32 cellular contexts compared by ENCODE assay signal in genomic region chr7:159103382-159104187, GRCh38. TPM values are rescaled to one million over a fixed set of nuclear protein-coding genes. Genes with fewer than 3 reads are reported as not detected.
DNase-seq lines count a peak whose midpoint lies in the region; ATAC-seq and TF ChIP-seq lines count a peak whose summit lies in the region.
"Had no signal": no experiment of that assay in that cellular context is flagged by ENCODE, and none has a peak within 500 bp of the region (broad histone marks: within the 10 kb centered on the region; RNA-seq: fewer than 3 reads in every experiment).

No MANE protein-coding gene starts in this region.

- TF ChIP-seq POLR2A in gastroesophageal sphincter (IDR thresholded peaks at IDR 0.05), result no peak

- DNase-seq in activated T-cell treated with anti-CD3 and anti-CD28 coated beads, Interleukin-2, amount 50 U/mL, for 24 hours, result peak; percentile 9
- DNase-seq in activated T-cell treated with anti-CD3 and anti-CD28 coated beads for 4 hours (no peak), osteoblast (ENCODE audit: insufficient read length, low spot score, missing footprints) (peak; percentile 71), thoracic aorta (ENCODE audit: low spot score) (no peak), NCI-H1694 (lab: John Stamatoyannopoulos, UW) (no peak), middle frontal gyrus (ENCODE audit: extremely low spot score, low spot score) (no peak)
- DNase-seq in central memory CD4-positive, alpha-beta T cell, result no peak
- DNase-seq: activated CD4-positive, alpha-beta T cell treated with anti-CD3 and anti-CD28 coated beads for 4 hours; esophagus squamous epithelium; foreskin melanocyte; hypothalamus; immature natural killer cell; KG1; naive thymus-derived CD4-positive, alpha-beta T cell; NCI-H2081; NCI-H774; stimulated activated CD4-positive, alpha-beta T cell treated with anti-CD3 and anti-CD28 coated beads, Interleukin-4, amount 100 ng/mL, for 4 hours; T-helper 2 cell; testis had no signal

- TF ChIP-seq EP300 in gastroesophageal sphincter (IDR thresholded peaks at IDR 0.05), result no peak

- H4K20me1 ChIP-seq in osteoblast (ENCODE audit: insufficient read depth, low read length), result no peaks in the 10 kb centered on the region

- no peak overlapping the region for H3K27ac Mint-ChIP-seq in activated T-cell treated with anti-CD3 and anti-CD28 coated beads, Interleukin-2, amount 50 U/mL, for 24 hours
- H3K27ac Mint-ChIP-seq: activated naive CD4-positive, alpha-beta T cell treated with anti-CD3 and anti-CD28 coated beads, Interleukin-2, amount 10 ng/mL, durations not matched to agents 7 days and 5 days; CD4-positive, alpha-beta T cell; dendritic cell treated with granulocyte-macrophage colony-stimulating factor and Interleukin-4, amounts not matched to agents 40 ng/mL and 50 ng/mL, for 4 days; mesothelial cell of epicardium; stimulated activated memory B cell treated with anti-CD40 and anti-IgM and Interleukin-4, amounts not matched to agents 10 μg/mL and 1 μg/mL and 100 μg/mL, for 72 hours had no signal

- H3K9me3 ChIP-seq in gastroesophageal sphincter (no peaks in the 10 kb centered on the region), osteoblast (ENCODE audit: low read depth, low read length) (no peaks in the 10 kb centered on the region), thoracic aorta (no peaks in the 10 kb centered on the region)
- H3K9me3 ChIP-seq: esophagus squamous epithelium, right lobe of liver, testis had no signal

- H3K27me3 Mint-ChIP-seq in activated T-cell treated with anti-CD3 and anti-CD28 coated beads, Interleukin-2, amount 50 U/mL, for 24 hours, result peaks cover 2% of the 10 kb centered on the region
- H3K27me3 Mint-ChIP-seq: dendritic cell treated with granulocyte-macrophage colony-stimulating factor and Interleukin-4, amounts not matched to agents 40 ng/mL and 50 ng/mL, for 4 days had no signal

- H3K36me3 Mint-ChIP-seq in activated T-cell treated with anti-CD3 and anti-CD28 coated beads, Interleukin-2, amount 50 U/mL, for 24 hours (ENCODE audit: low read depth), result no peaks in the 10 kb centered on the region
- H3K36me3 Mint-ChIP-seq: mesothelial cell of epicardium; stimulated activated memory B cell treated with anti-CD40 and anti-IgM and Interleukin-4, amounts not matched to agents 10 μg/mL and 1 μg/mL and 100 μg/mL, for 72 hours had no signal

- H3K4me3 ChIP-seq in gastroesophageal sphincter (no peak overlapping the region), osteoblast (ENCODE audit: insufficient read depth, low read length) (no peak overlapping the region), thoracic aorta (peak overlapping the region; percentile 34)
- H3K4me3 ChIP-seq: cardiac muscle cell, esophagus squamous epithelium, GM12878, right lobe of liver, testis had no signal

- WGBS in gastroesophageal sphincter (ENCODE audit: low coverage in 1 of 2), 2 donors, result 82 to 87% methylated on average over 17 to 20 of the region's 21 CpGs

- H3K27ac ChIP-seq in gastroesophageal sphincter, result peak overlapping the region in 3 of 4 donors; percentile 10 to 72 (median 45)
- no peak overlapping the region for H3K27ac ChIP-seq in osteoblast (ENCODE audit: low read depth, low read length)
- H3K27ac ChIP-seq in thoracic aorta, result peak overlapping the region; percentile 69 to 71
- H3K27ac ChIP-seq: cardiac muscle cell, right lobe of liver, RWPE1, testis had no signal

- ATAC-seq in gastroesophageal sphincter (no peak), thoracic aorta (ENCODE audit: insufficient number of reproducible peaks, low FRiP score, low read depth) (no peak)
- ATAC-seq: activated T-cell treated with anti-CD3 and anti-CD28 coated beads, Interleukin-2, amount 50 U/mL, for 4 hours; GM12878; SK-N-SH treated with all-trans-retinoic acid at 6 μM for 48 hours had no signal

- peaks cover 0 to 75% (median 19%) of the 10 kb centered on the region in 3 donors for H3K4me1 ChIP-seq in gastroesophageal sphincter
- H3K4me1 ChIP-seq in osteoblast (ENCODE audit: insufficient read depth, low read length), result no peaks in the 10 kb centered on the region
- peaks cover 27 to 59% of the 10 kb centered on the region in 2 donors for H3K4me1 ChIP-seq in thoracic aorta (ENCODE audit: control insufficient read depth in 1 of 2, low read depth in 2 of 2)
- H3K4me1 ChIP-seq: right lobe of liver had no signal

- no peaks in the 10 kb centered on the region for H3K79me2 ChIP-seq in osteoblast (ENCODE audit: insufficient read depth, low read length)

- H3K9me3 Mint-ChIP-seq in activated T-cell treated with anti-CD3 and anti-CD28 coated beads, Interleukin-2, amount 50 U/mL, for 24 hours, result no peaks in the 10 kb centered on the region
- H3K9me3 Mint-ChIP-seq: activated T-cell treated with anti-CD3 and anti-CD28 coated beads, Interleukin-2, amount 50 U/mL, for 4 hours; CD4-positive, alpha-beta T cell; stimulated activated memory B cell treated with anti-CD40 and anti-IgM and Interleukin-4, amounts not matched to agents 10 μg/mL and 1 μg/mL and 100 μg/mL, for 72 hours had no signal

- H3K4me3 Mint-ChIP-seq in activated T-cell treated with anti-CD3 and anti-CD28 coated beads, Interleukin-2, amount 50 U/mL, for 24 hours, result no peak overlapping the region
- H3K4me3 Mint-ChIP-seq: activated naive CD4-positive, alpha-beta T cell treated with anti-CD3 and anti-CD28 coated beads, Interleukin-2, amount 10 ng/mL, durations not matched to agents 7 days and 5 days; activated T-cell treated with anti-CD3 and anti-CD28 coated beads, Interleukin-2, amount 50 U/mL, for 4 hours; CD4-positive, alpha-beta T cell; dendritic cell treated with granulocyte-macrophage colony-stimulating factor and Interleukin-4, amounts not matched to agents 40 ng/mL and 50 ng/mL, for 4 days; immature natural killer cell; mesothelial cell of epicardium; naive thymus-derived CD4-positive, alpha-beta T cell; stimulated activated memory B cell treated with anti-CD40 and anti-IgM and Interleukin-4, amounts not matched to agents 10 μg/mL and 1 μg/mL and 100 μg/mL, for 72 hours had no signal

- no peak overlapping the region for H3K4me2 ChIP-seq in osteoblast (ENCODE audit: insufficient read depth, low read length)

- H3K36me3 ChIP-seq in gastroesophageal sphincter (peaks cover 0 to 18% of the 10 kb centered on the region in 2 donors), osteoblast (ENCODE audit: insufficient read depth, low read length) (no peaks in the 10 kb centered on the region), thoracic aorta (no peaks in the 10 kb centered on the region)
- H3K36me3 ChIP-seq: cardiac muscle cell, esophagus squamous epithelium, right lobe of liver had no signal

- H3K27me3 ChIP-seq in gastroesophageal sphincter (no peaks in the 10 kb centered on the region), osteoblast (ENCODE audit: insufficient read depth, low read length) (no peaks in the 10 kb centered on the region), thoracic aorta (replicated peaks; ENCODE audit: insufficient read depth) (no peaks in the 10 kb centered on the region)
- H3K27me3 ChIP-seq: cardiac muscle cell, right lobe of liver, testis had no signal

- no peak overlapping the region for H2AFZ ChIP-seq in osteoblast (ENCODE audit: low read length)

- TF ChIP-seq CTCF in gastroesophageal sphincter (IDR thresholded peaks at IDR 0.05) (no peak), osteoblast (IDR thresholded peaks at IDR 0.05; ENCODE audit: extremely low read depth, low read depth, low read length) (no peak), thoracic aorta (IDR thresholded peaks at IDR 0.05) (no peak)

- H3K4me1 Mint-ChIP-seq in activated T-cell treated with anti-CD3 and anti-CD28 coated beads, Interleukin-2, amount 50 U/mL, for 24 hours (ENCODE audit: low read depth), result no peaks in the 10 kb centered on the region
- H3K4me1 Mint-ChIP-seq: stimulated activated memory B cell treated with anti-CD40 and anti-IgM and Interleukin-4, amounts not matched to agents 10 μg/mL and 1 μg/mL and 100 μg/mL, for 72 hours had no signal

RNA-seq across cellular contexts. Expression of gene VIPR2, which starts 41.1 kb away (rescaled TPM):
- total RNA-seq in gastroesophageal sphincter (10 to 100 TPM; 13.3 to 52.5 (median 27.4) TPM), osteoblast (not detected in 2 replicates), thoracic aorta (10 to 100 TPM; 18.3 to 29.5 TPM)
- total RNA-seq: A172, GM12878 had no signal

Comparison
In these comparisons a context has a peak if more than half of its experiments do, and no peak if none do; other contexts are left out.
1. DNase-seq: peak in activated T-cell treated with anti-CD3 and anti-CD28 coated beads, Interleukin-2, amount 50 U/mL, for 24 hours (single experiment) and osteoblast (single experiment); none in activated T-cell treated with anti-CD3 and anti-CD28 coated beads for 4 hours (single experiment), thoracic aorta (single experiment), central memory CD4-positive, alpha-beta T cell (single experiment), NCI-H1694 (single experiment) and middle frontal gyrus (single experiment).
2. RNA of gene VIPR2, which starts 41.1 kb away (total RNA-seq): 13.3 to 52.5 TPM in gastroesophageal sphincter and 18.3 to 29.5 TPM in thoracic aorta; not detected in osteoblast; every median in the first group is over 10 times any median in the second.